ENCODE assay signal across 8 cellular contexts in genomic region chr11:47179655-47179991, GRCh38. TPM values are rescaled to one million over a fixed set of nuclear protein-coding genes. Genes with fewer than 3 reads are reported as not detected.
DNase-seq lines count a peak whose midpoint lies in the region; ATAC-seq and TF ChIP-seq lines count a peak whose summit lies in the region.

No MANE protein-coding gene starts in this region.

- peaks cover 16% of the 10 kb centered on the region for H3K4me1 ChIP-seq in MM.1S (ENCODE audit: low read length)

- no peak overlapping the region for H3K27ac ChIP-seq in MM.1S (ENCODE audit: low read length)

- POLR2A ChIA-PET in activated B cell treated with CpG ODN at 0.5 μM for 24 hours (lab: Charles Lee) = interaction anchor here (1.1 kb wide), 1 partner anchor 35 kb away, joined by 7 read pairs; the partner anchor contains the start of gene DDB2

- H3K9me3 Mint-ChIP-seq in activated B cell treated with CpG ODN at 0.5 μM for 24 hours (no peaks in the 10 kb centered on the region), mesothelial cell of epicardium (no peaks in the 10 kb centered on the region)

- no peaks in the 10 kb centered on the region for H3K9me2 ChIP-seq in MM.1S (replicated peaks; ENCODE audit: insufficient read depth, low read length)

- H3K79me2 ChIP-seq in MM.1S (ENCODE audit: low read length) = peaks cover 21% of the 10 kb centered on the region

- peak overlapping the region; percentile 41 for H3K27ac Mint-ChIP-seq in activated B cell treated with CpG ODN at 0.5 μM for 24 hours
- no peak overlapping the region for H3K27ac Mint-ChIP-seq in mesothelial cell of epicardium

- H3K4me1 Mint-ChIP-seq in activated B cell treated with CpG ODN at 0.5 μM for 24 hours (peaks cover 27% of the 10 kb centered on the region), mesothelial cell of epicardium (peaks cover 26% of the 10 kb centered on the region)

- DNase-seq in 8988T (peak; percentile 93), G401 (ENCODE audit: low spot score) (peak; percentile 47), MM.1S (peak; percentile 51), activated B cell treated with CpG ODN at 0.5 μM for 24 hours (no peak), foreskin fibroblast (peak in 1 of 2 donors; percentile 70), mesothelial cell of epicardium (ENCODE audit: low spot score in 2 of 2, unreplicated experiment in 2 of 2) (no peak), NCI-H446 treated with DMSO at 0.1 percent for 48 hours (lab: John Stamatoyannopoulos, UW) (no peak)
- peak; percentile 35 to 39 for DNase-seq in stimulated activated CD4-positive, alpha-beta T cell treated with anti-CD3 and anti-CD28 coated beads, Interleukin-4, amount 100 ng/mL, for 4 hours

- no peaks in the 10 kb centered on the region for H3K9me3 ChIP-seq in MM.1S (replicated peaks; ENCODE audit: insufficient read depth, low read length)

- TF ChIP-seq CTCF in MM.1S (IDR thresholded peaks at IDR 0.05; ENCODE audit: low read length) (peak; percentile 64), activated B cell treated with CpG ODN at 0.5 μM for 24 hours (IDR thresholded peaks at IDR 0.05) (no peak), foreskin fibroblast (IDR thresholded peaks at IDR 0.05; ENCODE audit: low read depth, low read length) (peak; percentile 71), mesothelial cell of epicardium (IDR thresholded peaks at IDR 0.05; ENCODE audit: unreplicated experiment) (no peak)

- 0 out of 2 replicates have a peak, but pooled peaks cover 4% of the 10 kb centered on the region for H3K36me3 ChIP-seq in MM.1S (replicated peaks; ENCODE audit: insufficient read depth, low read length)

- ATAC-seq in activated B cell treated with CpG ODN at 0.5 μM for 24 hours (ENCODE audit: low read depth) = no peak

- H3K4me3 Mint-ChIP-seq in activated B cell treated with CpG ODN at 0.5 μM for 24 hours (no peak overlapping the region), mesothelial cell of epicardium (no peak overlapping the region)

- CTCF ChIA-PET in activated B cell treated with CpG ODN at 0.5 μM for 24 hours (lab: Charles Lee) = interaction anchor here (0.8 to 3.7 kb wide), 6 partner anchors 35 to 228 kb away, joined by 3 to 40 read pairs (median 4); partner anchors contain the start of genes ACP2, DDB2, NR1H3 and SLC39A13

- peaks cover 7% of the 10 kb centered on the region; the same call in 1 of the 2 replicates for H3F3A ChIP-seq in MM.1S (ENCODE audit: insufficient read depth, low read length)

- H4K20me1 ChIP-seq in MM.1S (ENCODE audit: insufficient read depth, low read length) = no peaks in the 10 kb centered on the region

- no peak overlapping the region for H3K9ac ChIP-seq in MM.1S (ENCODE audit: low read length)

- H3K36me3 Mint-ChIP-seq in activated B cell treated with CpG ODN at 0.5 μM for 24 hours (ENCODE audit: low read depth) (peaks cover 19% of the 10 kb centered on the region), mesothelial cell of epicardium (peaks cover 4% of the 10 kb centered on the region)

- in situ Hi-C loops in G401 (cut with HindIII; ENCODE audit: low sequenced_read_pairs) = no loop called here

- H3K4me2 ChIP-seq in MM.1S (ENCODE audit: low read depth, low read length) = no peak overlapping the region

- intact Hi-C loops in activated B cell treated with CpG ODN at 0.5 μM for 24 hours (cut with micrococcal nuclease) = no loop called here

- H3K27me3 Mint-ChIP-seq in activated B cell treated with CpG ODN at 0.5 μM for 24 hours = peaks cover 7% of the 10 kb centered on the region
- no peaks in the 10 kb centered on the region for H3K27me3 Mint-ChIP-seq in mesothelial cell of epicardium (ENCODE audit: low read depth)

- H2AFZ ChIP-seq in MM.1S (ENCODE audit: low read length) = no peak overlapping the region

- 0 out of 2 replicates have a peak, but pooled peaks cover 5% of the 10 kb centered on the region for H3K27me3 ChIP-seq in MM.1S (replicated peaks; ENCODE audit: insufficient read depth, low read length)

- H3K4me3 ChIP-seq in MM.1S (ENCODE audit: low read length) = no peak overlapping the region
- no peak overlapping the region for H3K4me3 ChIP-seq in foreskin fibroblast (ENCODE audit: low read depth in 1 of 2, low read length in 2 of 2)

RNA-seq across cellular contexts. Expression of gene ARFGAP2, which starts 2.9 kb away (rescaled TPM):
- 119 and 166 TPM in 2 replicates for total RNA-seq in G401 (2014; rRNA removed; shearing (Covaris generic))
- 145 and 176 TPM in 2 replicates for total RNA-seq in activated B cell treated with CpG ODN at 0.5 μM for 24 hours
- 101 to 111 TPM (median 105 TPM) in 3 replicates for total RNA-seq in mesothelial cell of epicardium

RNA-seq across cellular contexts. Expression of gene PACSIN3, which starts 6.6 kb away (rescaled TPM):
- 83.4 and 88.1 TPM in 2 replicates for total RNA-seq in G401 (2014; rRNA removed; shearing (Covaris generic))
- total RNA-seq in activated B cell treated with CpG ODN at 0.5 μM for 24 hours = 1.5 TPM in 2 replicates
- 61.1 to 68.2 TPM (median 64.1 TPM) in 3 replicates for total RNA-seq in mesothelial cell of epicardium

RNA-seq across cellular contexts. Expression of gene DDB2, which starts 35.2 kb away (rescaled TPM):
- 53.2 and 53.4 TPM in 2 replicates for total RNA-seq in G401 (2014; rRNA removed; shearing (Covaris generic))
- total RNA-seq in activated B cell treated with CpG ODN at 0.5 μM for 24 hours (95.1 and 98.0 TPM in 2 replicates), mesothelial cell of epicardium (42.4 to 49.1 TPM (median 46.7 TPM) in 3 replicates)

Comparison
In these comparisons a context has a peak if more than half of its experiments do, and no peak if none do; other contexts are left out.
1. DNase-seq: peak in 8988T (single experiment), G401 (single experiment), MM.1S (single experiment) and stimulated activated CD4-positive, alpha-beta T cell treated with anti-CD3 and anti-CD28 coated beads, Interleukin-4, amount 100 ng/mL, for 4 hours (2 of 2); none in activated B cell treated with CpG ODN at 0.5 μM for 24 hours (single experiment), mesothelial cell of epicardium (0 of 2) and NCI-H446 treated with DMSO at 0.1 percent for 48 hours (single experiment).
2. CTCF ChIP-seq: peak in MM.1S (single experiment) and foreskin fibroblast (single experiment); none in activated B cell treated with CpG ODN at 0.5 μM for 24 hours (single experiment) and mesothelial cell of epicardium (single experiment).
3. RNA of gene PACSIN3, which starts 6.6 kb away (total RNA-seq): 83.4 to 88.1 TPM in G401 and 61.1 to 68.2 TPM in mesothelial cell of epicardium; 1.5 TPM in activated B cell treated with CpG ODN at 0.5 μM for 24 hours; every median in the first group is over 10 times any median in the second.